8 cellular contexts compared by ENCODE assay signal in the genomic region with DNA sequence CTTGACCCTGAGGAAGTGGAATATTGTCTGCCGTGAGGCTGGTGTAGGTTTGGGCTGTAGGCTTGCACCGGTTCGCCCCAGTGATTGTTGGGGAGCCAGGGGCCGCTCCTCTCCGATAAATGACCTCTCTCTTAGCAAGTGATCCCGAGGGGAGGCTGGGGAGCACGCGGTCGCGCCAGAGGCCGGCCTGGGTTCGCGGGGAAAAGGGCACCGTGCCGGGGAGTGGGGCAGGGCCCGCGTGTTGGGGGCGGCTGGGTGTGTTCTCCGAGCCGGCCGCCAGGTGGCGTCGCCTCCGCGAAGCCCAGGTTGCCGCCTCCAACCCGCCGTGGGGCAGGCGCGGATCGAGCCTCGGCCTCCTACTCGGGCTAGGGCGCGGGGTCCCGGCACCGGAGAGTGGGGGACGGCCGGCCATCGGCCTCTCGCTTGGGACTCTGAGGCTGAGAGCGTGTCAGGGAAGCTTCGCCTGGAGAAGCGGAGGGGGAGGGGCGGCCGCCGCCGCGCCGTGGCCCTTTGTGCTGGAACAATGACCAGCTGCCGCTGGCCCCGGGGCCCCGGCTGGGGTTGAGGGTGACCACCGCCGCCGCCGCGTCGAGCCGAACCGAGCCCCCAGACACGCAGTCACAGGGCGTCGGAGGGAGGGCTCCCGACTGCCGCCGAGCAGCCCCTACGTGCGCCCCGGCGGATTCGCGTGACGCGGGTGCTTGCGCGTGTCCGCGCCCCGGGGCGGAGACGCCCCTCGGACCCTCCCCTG. TPM values are rescaled to one million over a fixed set of nuclear protein-coding genes. Genes with fewer than 3 reads are reported as not detected.
A peak's percentile ranks its signal among the peaks of the same experiment; 100 is the strongest.
DNase-seq lines count a peak whose midpoint lies in the region; ATAC-seq and TF ChIP-seq lines count a peak whose summit lies in the region.

No MANE protein-coding gene starts in this region.

- peak; percentile 49 for ATAC-seq in HG02610 (IDR thresholded peaks at IDR 0.05; ENCODE audit: unreplicated experiment)

- peak; percentile 99 for TF ChIP-seq CTCF in chondrocyte (IDR thresholded peaks at IDR 0.05)

- H3K4me3 Mint-ChIP-seq in chondrocyte (ENCODE audit: unreplicated experiment), result peak overlapping the region; percentile 71

- DNase-seq in DMS 273 (lab: John Stamatoyannopoulos, UW; ENCODE audit: unreplicated experiment) (peak; percentile 77), DMS 273 treated with DMSO at 0.1 percent for 48 hours (lab: John Stamatoyannopoulos, UW) (no peak), NCI-H146 treated with DMSO at 0.1 percent for 48 hours (lab: John Stamatoyannopoulos, UW; ENCODE audit: unreplicated experiment) (peak; percentile 24), chondrocyte (ENCODE audit: low spot score) (peak; percentile 92)
- DNase-seq in activated CD4-positive, alpha-beta T cell treated with anti-CD3 and anti-CD28 coated beads for 1 hour, result peak; percentile 67
- DNase-seq in stimulated activated CD4-positive, alpha-beta T cell treated with anti-CD3 and anti-CD28 coated beads, Interleukin-1b, Interleukin-23, amount 100 ng/mL, for 4 hours (ENCODE audit: low read depth in 2 of 2), result peak; percentile 67 to 74

- H3K27ac Mint-ChIP-seq in chondrocyte (ENCODE audit: unreplicated experiment), result peak overlapping the region; percentile 94

- no peaks in the 10 kb centered on the region for H3K9me3 Mint-ChIP-seq in chondrocyte (ENCODE audit: low read depth)

- H3K27me3 Mint-ChIP-seq in chondrocyte (ENCODE audit: low read depth), result no peaks in the 10 kb centered on the region

- peaks cover 39% of the 10 kb centered on the region for H3K4me1 Mint-ChIP-seq in chondrocyte (ENCODE audit: low read depth)

- H3K36me3 Mint-ChIP-seq in chondrocyte (ENCODE audit: low read depth), result peaks cover 1% of the 10 kb centered on the region

- H3K27me3 ChIP-seq in layer of hippocampus (ENCODE audit: control insufficient read depth, insufficient read depth, low read length), result no peaks in the 10 kb centered on the region

- H3K27ac ChIP-seq in layer of hippocampus (ENCODE audit: low read depth, low read length), result peak overlapping the region; percentile 99

RNA-seq across cellular contexts. Expression of a gene that starts 0.4 kb away (rescaled TPM):
- 58.9 to 80.7 TPM (median 79.4 TPM) in 3 replicates for total RNA-seq in chondrocyte

RNA-seq across cellular contexts. Expression of a gene that starts 11.8 kb away (rescaled TPM):
- total RNA-seq in chondrocyte, result 4.8 to 6.6 TPM (median 5.4 TPM) in 3 replicates

RNA-seq across cellular contexts. Expression of a gene that starts 11.9 kb away (rescaled TPM):
- 54.0 to 74.1 TPM (median 57.3 TPM) in 3 replicates for total RNA-seq in chondrocyte

RNA-seq across cellular contexts. Expression of a gene that starts 29.9 kb away (rescaled TPM):
- total RNA-seq in chondrocyte, result 4.8 to 8.0 TPM (median 7.9 TPM) in 3 replicates

RNA-seq across cellular contexts. Expression of a gene that starts 31.8 kb away (rescaled TPM):
- 1.4 to 1.8 TPM (median 1.7 TPM) in 3 replicates for total RNA-seq in chondrocyte
